7 cellular contexts compared by ENCODE assay signal in genomic region chr13:50123515-50123861, GRCh38.
DNase-seq lines count a peak whose midpoint lies in the region; ATAC-seq, FAIRE-seq and TF ChIP-seq lines count a peak whose summit lies in the region.

No MANE protein-coding gene starts in this region.

- ATAC-seq in GM23338 (no peak), T-cell (replicated peaks in 1 of 4) (no peak), GM21619 (IDR thresholded peaks at IDR 0.05; ENCODE audit: unreplicated experiment) (no peak)

- H3K27ac Mint-ChIP-seq in GM23338 (no peak overlapping the region), T-cell (peak overlapping the region; percentile 90 to 95), glutamatergic neuron (ENCODE audit: unreplicated experiment) (peak overlapping the region; percentile 89)

- H3K4me3 ChIP-seq in GM23338 (peak overlapping the region; percentile 89), small intestine (ENCODE audit: low read depth in 1 of 2, low read length in 2 of 2) (peak overlapping the region; percentile 71 to 98)

- H3K27me3 Mint-ChIP-seq in GM23338 (ENCODE audit: insufficient read depth, low read depth, poor library complexity): peaks cover 61% of the 10 kb centered on the region
- peaks cover 3 to 7% of the 10 kb centered on the region in 2 donors for H3K27me3 Mint-ChIP-seq in T-cell
- H3K27me3 Mint-ChIP-seq in glutamatergic neuron (ENCODE audit: unreplicated experiment): peaks cover 11% of the 10 kb centered on the region

- H3K36me3 Mint-ChIP-seq in GM23338 (ENCODE audit: low read depth) (no peaks in the 10 kb centered on the region; the same call in 2 of the 3 replicates), T-cell (peaks cover 3% of the 10 kb centered on the region), glutamatergic neuron (ENCODE audit: unreplicated experiment) (no peaks in the 10 kb centered on the region)

- TF ChIP-seq CTCF in GM23338 (conservative IDR thresholded peaks at IDR 0.05; ENCODE audit: low read depth in 2 of 2) (no peak), glutamatergic neuron (IDR thresholded peaks at IDR 0.05; ENCODE audit: partially characterized antibody, unreplicated experiment) (no peak)

- H3K4me1 ChIP-seq in GM23338 (ENCODE audit: insufficient read depth) (peaks cover 45% of the 10 kb centered on the region), small intestine (ENCODE audit: control insufficient read depth in 2 of 2, insufficient read depth in 1 of 2, low read depth in 1 of 2, low read length in 1 of 2) (peaks cover 3 to 14% of the 10 kb centered on the region in 2 donors)

- H3F3A ChIP-seq in GM23338 (replicated peaks; ENCODE audit: low read depth): peaks cover 39% of the 10 kb centered on the region

- DNase-seq in GM23338 (ENCODE audit: low spot score): no peak
- no peak for DNase-seq in T-cell
- DNase-seq in glutamatergic neuron: no peak
- DNase-seq in small intestine: no peak
- DNase-seq in DMS53 treated with DMSO at 0.1 percent for 48 hours (lab: John Stamatoyannopoulos, UW; ENCODE audit: unreplicated experiment): no peak
- no peak for DNase-seq in NCI-H146 (lab: John Stamatoyannopoulos, UW)

- peak overlapping the region; percentile 95 for H3K4me2 ChIP-seq in GM23338

- peaks cover 29% of the 10 kb centered on the region for H4K20me1 ChIP-seq in GM23338 (replicated peaks; ENCODE audit: insufficient read depth)

- peaks cover 44% of the 10 kb centered on the region for H3K4me1 Mint-ChIP-seq in GM23338
- H3K4me1 Mint-ChIP-seq in T-cell: peaks cover 35 to 57% (median 48%) of the 10 kb centered on the region in 3 donors
- peaks cover 31% of the 10 kb centered on the region for H3K4me1 Mint-ChIP-seq in glutamatergic neuron (ENCODE audit: low read depth, unreplicated experiment)

- H3K36me3 ChIP-seq in GM23338 (ENCODE audit: insufficient read depth) (no peaks in the 10 kb centered on the region), small intestine (ENCODE audit: control insufficient read depth in 2 of 2, insufficient read depth in 2 of 2, low read length in 2 of 2) (no peaks in the 10 kb centered on the region)

- no peak for FAIRE-seq in small intestine (lab: Jason Lieb, UNC)

- no peaks in the 10 kb centered on the region for H3K9me3 ChIP-seq in small intestine (ENCODE audit: control insufficient read depth, low read depth)

- peak overlapping the region; percentile 94 for H2AFZ ChIP-seq in GM23338

- CTCF ChIA-PET in T-cell (lab: Charles Lee): interaction anchor here (0.9 to 6.2 kb wide), 7 partner anchors 16 to 794 kb away, joined by 4 to 68 read pairs (median 6); partner anchors contain the start of gene TRIM13 (in 1 of the 2)

- H3K27me3 ChIP-seq in GM23338 (ENCODE audit: insufficient read depth): peaks cover 83% of the 10 kb centered on the region
- H3K27me3 ChIP-seq in small intestine (ENCODE audit: control insufficient read depth in 2 of 2, insufficient read depth in 2 of 2, low read length in 2 of 2): peaks cover 0 to 2% of the 10 kb centered on the region in 2 donors

- no peaks in the 10 kb centered on the region for H3K9me2 ChIP-seq in GM23338 (ENCODE audit: insufficient read depth)

- H3K79me2 ChIP-seq in GM23338 (replicated peaks; ENCODE audit: insufficient read depth): no peaks in the 10 kb centered on the region

- H3K27ac ChIP-seq in GM23338 (ENCODE audit: low read depth): no peak overlapping the region
- peak overlapping the region; percentile 93 to 97 for H3K27ac ChIP-seq in small intestine (ENCODE audit: low read depth in 1 of 2, low read length in 1 of 2)

- POLR2A ChIA-PET in T-cell (lab: Charles Lee): interaction anchor here (0.6 to 3.7 kb wide), 11 partner anchors 14 to 1329 kb away, joined by 3 to 23 read pairs (median 3); partner anchors contain the start of genes INTS6 (in 1 of the 2) and TRIM13 (in 1 of the 2)

- 3 to 14% (median 8%) methylated on average over 13 of the region's 13 CpGs for WGBS in small intestine, 3 donors

- H3K9me3 Mint-ChIP-seq in GM23338 (no peaks in the 10 kb centered on the region; the same call in 1 of the 3 replicates), T-cell (no peaks in the 10 kb centered on the region), glutamatergic neuron (ENCODE audit: unreplicated experiment) (peaks cover 12% of the 10 kb centered on the region)

- H3K4me3 Mint-ChIP-seq in GM23338: peak overlapping the region; percentile 77
- H3K4me3 Mint-ChIP-seq in T-cell: peak overlapping the region; percentile 84 to 92 (median 85)
- peak overlapping the region; percentile 93 for H3K4me3 Mint-ChIP-seq in glutamatergic neuron (ENCODE audit: unreplicated experiment)

TF ChIP-seq in GM23338, 12 proteins besides CTCF, POLR2A, EP300 and RAD21:
- no peak for TF ChIP-seq POLR2AphosphoS5 (IDR thresholded peaks at IDR 0.05; ENCODE audit: low read depth)
- TF ChIP-seq EZH2 (IDR thresholded peaks at IDR 0.05; ENCODE audit: low read depth, unreplicated experiment): peak; percentile 57
